Comparison of ENCODE assay signal across 11 cellular contexts in the genomic region with DNA sequence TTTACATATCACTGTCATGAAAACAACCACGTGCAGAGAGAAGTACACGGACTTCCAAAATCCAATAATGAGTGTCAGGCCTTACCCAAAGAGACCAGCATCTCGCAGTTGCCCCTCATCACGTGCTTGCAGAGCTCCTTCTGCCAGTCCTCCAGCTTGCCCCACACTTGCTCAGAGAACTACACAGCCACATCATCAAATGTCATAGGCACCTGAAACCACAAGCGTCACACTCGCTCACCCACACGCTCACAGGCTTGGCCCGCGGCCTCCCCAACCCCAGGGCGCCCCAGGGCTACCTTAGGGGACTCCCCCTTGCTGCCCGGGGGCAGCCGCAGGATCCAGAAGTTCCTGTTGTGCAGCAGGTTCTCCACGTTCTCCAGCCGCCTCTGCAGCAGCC.
DNase-seq lines count a peak whose midpoint lies in the region; ATAC-seq, FAIRE-seq and TF ChIP-seq lines count a peak whose summit lies in the region.
"Had no signal": no experiment of that assay in that cellular context is flagged by ENCODE, and none has a peak within 500 bp of the region (broad histone marks: within the 10 kb centered on the region; RNA-seq: fewer than 3 reads in every experiment).

No MANE protein-coding gene starts in this region.

- H3K27me3 ChIP-seq in CD4-positive, alpha-beta memory T cell (ENCODE audit: insufficient read depth, low read length): no peaks in the 10 kb centered on the region
- H3K27me3 ChIP-seq in K562 (ENCODE audit: control insufficient read depth in 2 of 2, insufficient read depth in 2 of 2, low read length in 2 of 2) (no peaks in the 10 kb centered on the region), neural progenitor cell (no peaks in the 10 kb centered on the region), left lung (no peaks in the 10 kb centered on the region)

- peak overlapping the region in 3 of 8 donors; percentile 55 to 57 (median 56) for H3K4me3 Mint-ChIP-seq in CD4-positive, alpha-beta memory T cell
- no peak overlapping the region for H3K4me3 Mint-ChIP-seq in neural progenitor cell

- no peak overlapping the region for H3K27ac ChIP-seq in CD4-positive, alpha-beta memory T cell (ENCODE audit: low read depth, low read length)
- no peak overlapping the region for H3K27ac ChIP-seq in K562 (ENCODE audit: extremely low read depth, low read depth, low read length)
- H3K27ac ChIP-seq in neural progenitor cell: no peak overlapping the region
- no peak overlapping the region for H3K27ac ChIP-seq in left lung
- H3K27ac ChIP-seq: epithelial cell of prostate had no signal

- H3F3A ChIP-seq in neural progenitor cell (ENCODE audit: low read depth): no peaks in the 10 kb centered on the region

- in situ Hi-C loops in K562 (cut with MboI): no loop called here

- no peak overlapping the region for H3K4me2 ChIP-seq in K562 (ENCODE audit: insufficient read depth, low read length)
- no peak overlapping the region for H3K4me2 ChIP-seq in neural progenitor cell

- peak overlapping the region in 6 of 7 donors; percentile 35 to 91 (median 80) for H3K27ac Mint-ChIP-seq in CD4-positive, alpha-beta memory T cell
- H3K27ac Mint-ChIP-seq in neural progenitor cell: no peak overlapping the region

- no peaks in the 10 kb centered on the region for H3K9me3 Mint-ChIP-seq in CD4-positive, alpha-beta memory T cell
- no peaks in the 10 kb centered on the region for H3K9me3 Mint-ChIP-seq in neural progenitor cell
- H3K9me3 Mint-ChIP-seq: CD14-positive monocyte had no signal

- H3K9ac ChIP-seq in K562 (ENCODE audit: insufficient read depth in 1 of 2, low read depth in 2 of 2, low read length in 2 of 2) (no peak overlapping the region), neural progenitor cell (no peak overlapping the region)

- CTCF ChIA-PET in CD4-positive, alpha-beta memory T cell (lab: Charles Lee; ENCODE audit: partially characterized antibody): no interaction called here
- CTCF ChIA-PET in K562 (lab: Yijun Ruan, JAX; ENCODE audit: low intra/inter-chr PET ratio): no interaction called here

- WGBS in K562 (ENCODE audit: insufficient coverage, low coverage, missing lambda C conversion rate): 89% methylated on average over 10 of the region's 14 CpGs

- peaks cover 0 to 2% of the 10 kb centered on the region in 2 donors for H3K27me3 Mint-ChIP-seq in CD4-positive, alpha-beta memory T cell
- H3K27me3 Mint-ChIP-seq in neural progenitor cell (ENCODE audit: insufficient read depth, low read depth): no peaks in the 10 kb centered on the region

- H2AFZ ChIP-seq in K562 (ENCODE audit: low read depth, low read length) (no peak overlapping the region), neural progenitor cell (replicated peaks) (no peak overlapping the region)

- intact Hi-C loops in CD4-positive, alpha-beta memory T cell (cut with micrococcal nuclease): loop anchor here (10.0 kb wide), 1 partner anchor 476 kb away; a partner anchor contains a TSS
- intact Hi-C loops in K562 (cut with micrococcal nuclease): loop anchor here (10.0 kb wide), 1 partner anchor 196 kb away; no protein-coding TSS in a partner anchor
- intact Hi-C loops in left lung (cut with DNase I): no loop called here

- H3K79me2 ChIP-seq in K562 (ENCODE audit: control insufficient read depth, insufficient read depth, low read length): peaks cover 30% of the 10 kb centered on the region
- H3K79me2 ChIP-seq in neural progenitor cell (ENCODE audit: low read depth): peaks cover 29% of the 10 kb centered on the region

- ATAC-seq in GM19452 (IDR thresholded peaks at IDR 0.05; ENCODE audit: unreplicated experiment) (peak; percentile 46), HG03521 (IDR thresholded peaks at IDR 0.05; ENCODE audit: unreplicated experiment) (peak; percentile 37), K562 (no peak), left lung (no peak)

- no peak overlapping the region for H3K4me3 ChIP-seq in CD4-positive, alpha-beta memory T cell (ENCODE audit: low read length in 2 of 2)
- H3K4me3 ChIP-seq in K562 (no peak overlapping the region), neural progenitor cell (no peak overlapping the region), left lung (no peak overlapping the region)

- peaks cover 10% of the 10 kb centered on the region for H3K9me1 ChIP-seq in K562 (ENCODE audit: control insufficient read depth, insufficient read depth, low read length)

- no peak for TF ChIP-seq EP300 in K562 (IDR thresholded peaks at IDR 0.05; ENCODE audit: low read length)

- TF ChIP-seq POLR2A in K562 (conservative IDR thresholded peaks at IDR 0.05): no peak

- no peaks in the 10 kb centered on the region for H3K9me3 ChIP-seq in CD4-positive, alpha-beta memory T cell (ENCODE audit: control insufficient read depth in 1 of 2, low read length in 2 of 2)
- H3K9me3 ChIP-seq in K562 (replicated peaks; ENCODE audit: control insufficient read depth, insufficient read depth, low read depth, low read length) (no peaks in the 10 kb centered on the region), neural progenitor cell (ENCODE audit: low read depth) (no peaks in the 10 kb centered on the region), left lung (no peaks in the 10 kb centered on the region)

- no peak for FAIRE-seq in K562 (lab: Jason Lieb, UNC)

- peak in 4 of 5 donors; percentile 15 to 47 (median 28) for DNase-seq in CD4-positive, alpha-beta memory T cell
- DNase-seq in K562 (ENCODE audit: extremely low read depth in 1 of 4, low spot score in 3 of 4) (no peak), neural progenitor cell (ENCODE audit: low spot score) (no peak), left lung (no peak), RPMI8226 (no peak), NCI-H2029 treated with DMSO at 0.1 percent for 48 hours (lab: John Stamatoyannopoulos, UW) (no peak)
- DNase-seq: mammary epithelial cell had no signal

- no peak for TF ChIP-seq CTCF in K562 (IDR thresholded peaks at IDR 0.05 in 2 of 3, conservative IDR thresholded peaks at IDR 0.05 in 1 of 3; ENCODE audit: insufficient read depth in 2 of 3, low read depth in 1 of 3, low read length in 3 of 3)
- no peak for TF ChIP-seq CTCF in neural progenitor cell (IDR thresholded peaks at IDR 0.05)
- no peak for TF ChIP-seq CTCF in left lung (IDR thresholded peaks at IDR 0.05)

- H3K36me3 Mint-ChIP-seq in CD4-positive, alpha-beta memory T cell: peaks cover 33 to 64% of the 10 kb centered on the region in 2 donors
- H3K36me3 Mint-ChIP-seq in neural progenitor cell: peaks cover 32% of the 10 kb centered on the region

- no peak for TF ChIP-seq RAD21 in K562 (CRISPR knock-in tag; conservative IDR thresholded peaks at IDR 0.05 in 1 of 2, IDR thresholded peaks at IDR 0.05 in 1 of 2)

- H3K36me3 ChIP-seq in CD4-positive, alpha-beta memory T cell (ENCODE audit: insufficient read depth, low read length): peaks cover 50% of the 10 kb centered on the region
- H3K36me3 ChIP-seq in K562 (ENCODE audit: control insufficient read depth, insufficient read depth, low read length): peaks cover 69% of the 10 kb centered on the region
- no peaks in the 10 kb centered on the region for H3K36me3 ChIP-seq in neural progenitor cell
- peaks cover 0 to 54% of the 10 kb centered on the region in 2 donors for H3K36me3 ChIP-seq in left lung

- peaks cover 30 to 61% (median 46%) of the 10 kb centered on the region in 4 donors for H3K4me1 Mint-ChIP-seq in CD4-positive, alpha-beta memory T cell
- peaks cover 21% of the 10 kb centered on the region for H3K4me1 Mint-ChIP-seq in neural progenitor cell

- H4K20me1 ChIP-seq in K562 (replicated peaks; ENCODE audit: control insufficient read depth, insufficient read depth, low read length): peaks cover 21% of the 10 kb centered on the region
- H4K20me1 ChIP-seq in neural progenitor cell (ENCODE audit: low read depth): peaks cover 36% of the 10 kb centered on the region

- POLR2A ChIA-PET in CD4-positive, alpha-beta memory T cell (lab: Charles Lee; ENCODE audit: partially characterized antibody): interaction anchor here (0.7 kb wide), 1 partner anchor 20 kb away, joined by 4 read pairs; no protein-coding TSS in a partner anchor
- POLR2A ChIA-PET in K562 (lab: Yijun Ruan, JAX): interaction anchor here (3.1 kb wide), 1 partner anchor 12 kb away, joined by 18 read pairs; no protein-coding TSS in a partner anchor

- H3K4me1 ChIP-seq in CD4-positive, alpha-beta memory T cell (ENCODE audit: insufficient read depth, low read length): peaks cover 41% of the 10 kb centered on the region
- H3K4me1 ChIP-seq in K562 (replicated peaks in 1 of 2; ENCODE audit: control insufficient read depth in 2 of 2, insufficient read depth in 2 of 2, low read length in 2 of 2) (peaks cover 19 to 20% of the 10 kb centered on the region in 2 experiments), neural progenitor cell (no peaks in the 10 kb centered on the region), left lung (peaks cover 9 to 31% of the 10 kb centered on the region in 2 donors)

- BruUV-seq in K562 (replicated peaks; lab: Mats Ljungman, UMichigan): no TSS peak

TF ChIP-seq in K562, 482 proteins besides CTCF, POLR2A, EP300 and RAD21:
- TF ChIP-seq POLR2B (IDR thresholded peaks at IDR 0.05; ENCODE audit: low read depth, partially characterized antibody) (no peak), ATF7 (IDR thresholded peaks at IDR 0.05) (no peak), RBFOX2 (IDR thresholded peaks at IDR 0.05; ENCODE audit: low read depth, low read length) (0 out of 2 replicates have a peak, but pooled peaks have one; percentile 18)

Comparison
In these comparisons a context has a peak if more than half of its experiments do, and no peak if none do; other contexts are left out.
1. DNase-seq: peak in CD4-positive, alpha-beta memory T cell (4 of 5); none in K562 (0 of 4), neural progenitor cell (single experiment), left lung (0 of 2), RPMI8226 (single experiment) and NCI-H2029 treated with DMSO at 0.1 percent for 48 hours (single experiment).
2. ATAC-seq: peak in GM19452 (single experiment) and HG03521 (single experiment); none in K562 (single experiment) and left lung (single experiment).
3. intact Hi-C loops: an anchor here in CD4-positive, alpha-beta memory T cell (10.0 kb wide) and K562 (10.0 kb wide); none called in left lung.